11 cellular contexts compared by ENCODE assay signal in genomic region chr5:2039180-2039531, GRCh38.
DNase-seq lines count a peak whose midpoint lies in the region; ATAC-seq and TF ChIP-seq lines count a peak whose summit lies in the region.
"Had no signal": no experiment of that assay in that cellular context is flagged by ENCODE, and none has a peak within 500 bp of the region (broad histone marks: within the 10 kb centered on the region; RNA-seq: fewer than 3 reads in every experiment).

No MANE protein-coding gene starts in this region.

- no peaks in the 10 kb centered on the region for H3K36me3 ChIP-seq in CD8-positive, alpha-beta memory T cell (ENCODE audit: insufficient read depth, low read length)
- no peaks in the 10 kb centered on the region for H3K36me3 ChIP-seq in KMS-11 (ENCODE audit: insufficient read depth)

- H3K9me3 Mint-ChIP-seq in CD8-positive, alpha-beta memory T cell, result no peaks in the 10 kb centered on the region
- no peaks in the 10 kb centered on the region for H3K9me3 Mint-ChIP-seq in central memory CD8-positive, alpha-beta T cell
- H3K9me3 Mint-ChIP-seq in naive B cell, result peaks cover 0 to 2% (median 0%) of the 10 kb centered on the region in 7 donors

- no peaks in the 10 kb centered on the region for H3K4me1 ChIP-seq in CD8-positive, alpha-beta memory T cell (ENCODE audit: insufficient read depth, low read length)
- no peaks in the 10 kb centered on the region for H3K4me1 ChIP-seq in KMS-11 (ENCODE audit: low read depth, poor library complexity, severe bottlenecking)

- POLR2A ChIA-PET in CD8-positive, alpha-beta memory T cell (lab: Charles Lee), result no interaction called here

- CTCF ChIA-PET in CD8-positive, alpha-beta memory T cell (lab: Charles Lee), result interaction anchor here (0.6 to 1.2 kb wide), 4 partner anchors 10 to 302 kb away, joined by 3 to 4 read pairs (median 3); no protein-coding TSS in a partner anchor

- peaks cover 25 to 46% of the 10 kb centered on the region in 2 donors for H3K27me3 Mint-ChIP-seq in CD8-positive, alpha-beta memory T cell
- H3K27me3 Mint-ChIP-seq in central memory CD8-positive, alpha-beta T cell, result peaks cover 67% of the 10 kb centered on the region
- peaks cover 44 to 53% (median 52%) of the 10 kb centered on the region in 3 donors for H3K27me3 Mint-ChIP-seq in naive B cell

- no peak for TF ChIP-seq CTCF in KMS-11 (conservative IDR thresholded peaks at IDR 0.05; ENCODE audit: low read depth, low read length)
- no peak for TF ChIP-seq CTCF in GM13977 (IDR thresholded peaks at IDR 0.05; ENCODE audit: extremely low read depth, insufficient read depth, missing control alignments)

- peak overlapping the region; percentile 47; the same call in 1 of the 2 replicates for H2AFZ ChIP-seq in KMS-11 (ENCODE audit: low read depth)

- no peaks in the 10 kb centered on the region for H3K9me3 ChIP-seq in CD8-positive, alpha-beta memory T cell (ENCODE audit: low read length)

- H3K27ac Mint-ChIP-seq in CD8-positive, alpha-beta memory T cell, result no peak overlapping the region
- H3K27ac Mint-ChIP-seq in central memory CD8-positive, alpha-beta T cell (ENCODE audit: low read depth), result no peak overlapping the region
- H3K27ac Mint-ChIP-seq in naive B cell, result no peak overlapping the region
- H3K27ac Mint-ChIP-seq: activated CD8-positive, alpha-beta T cell treated with anti-CD3 and anti-CD28 coated beads, Interleukin-2, amount 10 ng/mL, durations not matched to agents 7 days and 5 days had no signal

- H3K9ac ChIP-seq in KMS-11, result no peak overlapping the region

- H4K20me1 ChIP-seq in KMS-11 (ENCODE audit: insufficient read depth), result no peaks in the 10 kb centered on the region

- H3K4me3 ChIP-seq in CD8-positive, alpha-beta memory T cell (ENCODE audit: low read length), result no peak overlapping the region
- H3K4me3 ChIP-seq in KMS-11 (IDR thresholded peaks at IDR 0.05; ENCODE audit: insufficient read depth, low read depth, low read length), result no peak overlapping the region

- no peaks in the 10 kb centered on the region for H3K4me1 Mint-ChIP-seq in CD8-positive, alpha-beta memory T cell
- no peaks in the 10 kb centered on the region for H3K4me1 Mint-ChIP-seq in central memory CD8-positive, alpha-beta T cell
- H3K4me1 Mint-ChIP-seq in naive B cell, result no peaks in the 10 kb centered on the region

- H3K27ac ChIP-seq in CD8-positive, alpha-beta memory T cell (ENCODE audit: low read depth, low read length), result no peak overlapping the region
- no peak overlapping the region for H3K27ac ChIP-seq in KMS-11

- no peak for DNase-seq in CD8-positive, alpha-beta memory T cell
- DNase-seq in central memory CD8-positive, alpha-beta T cell (ENCODE audit: low spot score in 2 of 2), result no peak
- no peak for DNase-seq in naive B cell
- DNase-seq in GF-D8 (lab: John Stamatoyannopoulos, UW), result no peak
- DNase-seq in GM13977 (ENCODE audit: low spot score), result no peak
- DNase-seq in 8988T, result no peak
- DNase-seq: COR-L47, T1000 had no signal

- no peaks in the 10 kb centered on the region for H3K27me3 ChIP-seq in CD8-positive, alpha-beta memory T cell (ENCODE audit: insufficient read depth, low read length, poor library complexity, severe bottlenecking)
- no peaks in the 10 kb centered on the region for H3K27me3 ChIP-seq in KMS-11 (ENCODE audit: insufficient read depth, low read depth)

- H3K36me3 Mint-ChIP-seq in CD8-positive, alpha-beta memory T cell, result no peaks in the 10 kb centered on the region
- no peaks in the 10 kb centered on the region for H3K36me3 Mint-ChIP-seq in central memory CD8-positive, alpha-beta T cell (ENCODE audit: insufficient read depth)
- no peaks in the 10 kb centered on the region for H3K36me3 Mint-ChIP-seq in naive B cell

- H3K79me2 ChIP-seq in KMS-11 (ENCODE audit: insufficient read depth, low read depth), result no peaks in the 10 kb centered on the region

- no peak for ATAC-seq in central memory CD8-positive, alpha-beta T cell (replicated peaks; ENCODE audit: extremely low read depth, poor library complexity, severe bottlenecking)
- ATAC-seq in naive B cell (ENCODE audit: low read depth in 2 of 2) (no peak), HG02678 (IDR thresholded peaks at IDR 0.05; ENCODE audit: unreplicated experiment) (no peak)

- in situ Hi-C loops in GM13977 (cut with MboI; ENCODE audit: low pct_unique_long_range_greater_than_20kb, low sequenced_read_pairs, unreplicated experiment), result no loop called here

- H3K4me2 ChIP-seq in KMS-11, result no peak overlapping the region

- peak overlapping the region in 4 of 7 donors; percentile 37 to 64 (median 58) for H3K4me3 Mint-ChIP-seq in CD8-positive, alpha-beta memory T cell
- peak overlapping the region; percentile 69 for H3K4me3 Mint-ChIP-seq in central memory CD8-positive, alpha-beta T cell
- H3K4me3 Mint-ChIP-seq in naive B cell, result peak overlapping the region in 5 of 8 donors; percentile 46 to 63 (median 55)
